In genomic region chr14:38207342-38207741, GRCh38 we compare ENCODE assay signal across 1 cellular context.
TF ChIP-seq lines count a peak whose summit lies in the region.

No MANE protein-coding gene starts in this region.

TF ChIP-seq in IMR-90, 13 proteins besides CTCF, POLR2A, EP300 and RAD21:
- TF ChIP-seq MAFK (IDR thresholded peaks at IDR 0.05; ENCODE audit: low read depth, low read length) (no peak), FOS (IDR thresholded peaks at IDR 0.05; ENCODE audit: low read depth, low read length) (no peak), SMC3 (IDR thresholded peaks at IDR 0.05; ENCODE audit: low read depth, low read length) (no peak), ELK1 (IDR thresholded peaks at IDR 0.05; ENCODE audit: borderline replicate concordance, low read depth, low read length) (no peak), MXI1 (IDR thresholded peaks at IDR 0.05; ENCODE audit: borderline replicate concordance, low read depth, low read length) (no peak), RCOR1 (IDR thresholded peaks at IDR 0.05; ENCODE audit: insufficient replicate concordance, low read length) (no peak), NFE2L2 (IDR thresholded peaks at IDR 0.05; ENCODE audit: low read depth, low read length) (no peak), BHLHE40 (IDR thresholded peaks at IDR 0.05; ENCODE audit: low read depth, low read length) (no peak), RFX5 (IDR thresholded peaks at IDR 0.05; ENCODE audit: low read depth, low read length) (no peak), CEBPB (IDR thresholded peaks at IDR 0.05; ENCODE audit: low read depth, low read length) (no peak), CHD1 (IDR thresholded peaks at IDR 0.05; ENCODE audit: low read depth, low read length) (no peak), USF2 (IDR thresholded peaks at IDR 0.05; ENCODE audit: low read depth, low read length) (no peak), MAZ (IDR thresholded peaks at IDR 0.05; ENCODE audit: borderline replicate concordance, low read depth, low read length) (no peak)
